1 cellular context compared by ENCODE assay signal in genomic region chr4:123555500-123556273, GRCh38.
TF ChIP-seq lines count a peak whose summit lies in the region.

No MANE protein-coding gene starts in this region.

TF ChIP-seq in HepG2, 621 proteins besides CTCF, POLR2A, EP300 and RAD21 (continued from another document and continues in another):
- TF ChIP-seq TEAD2 (CRISPR knock-in tag; IDR thresholded peaks at IDR 0.05) (no peak), NFRKB (IDR thresholded peaks at IDR 0.05) (no peak), ZBTB20 (CRISPR knock-in tag; IDR thresholded peaks at IDR 0.05; ENCODE audit: borderline replicate concordance, low read depth) (peak; percentile 99), IRX3 (CRISPR knock-in tag; IDR thresholded peaks at IDR 0.05; ENCODE audit: borderline replicate concordance, low read depth) (peak; percentile 59; the same call in 1 of the 2 replicates), SOX5 (CRISPR knock-in tag; IDR thresholded peaks at IDR 0.05; ENCODE audit: borderline replicate concordance) (peak; percentile 92), MXD4 (CRISPR knock-in tag; IDR thresholded peaks at IDR 0.05) (peak; percentile 73; the same call in 1 of the 2 replicates), KLF16 (CRISPR knock-in tag; IDR thresholded peaks at IDR 0.05) (peak in 1 of 2 experiments; percentile 90; a peak in 2 of 4 replicates), SMAD3 (CRISPR knock-in tag; IDR thresholded peaks at IDR 0.05) (peak; percentile 90), ZFP82 (CRISPR knock-in tag; IDR thresholded peaks at IDR 0.05; ENCODE audit: borderline replicate concordance) (no peak), NR0B2 (CRISPR knock-in tag; IDR thresholded peaks at IDR 0.05) (peak; percentile 65; the same call in 1 of the 2 replicates), NR2F6 (IDR thresholded peaks at IDR 0.05) (peak; percentile 82), NR2F6 (CRISPR knock-in tag; IDR thresholded peaks at IDR 0.05) (peak; percentile 78), ZNF850 (CRISPR knock-in tag; conservative IDR thresholded peaks at IDR 0.05) (no peak), ZNF589 (CRISPR knock-in tag; conservative IDR thresholded peaks at IDR 0.05) (no peak), ZNF460 (CRISPR knock-in tag; IDR thresholded peaks at IDR 0.05; ENCODE audit: borderline replicate concordance) (no peak; the same call in 1 of the 2 replicates), HIVEP1 (CRISPR knock-in tag; IDR thresholded peaks at IDR 0.05) (peak; percentile 89), NCOA5 (CRISPR knock-in tag; IDR thresholded peaks at IDR 0.05) (no peak), ASH2L (IDR thresholded peaks at IDR 0.05; ENCODE audit: insufficient read length, low read depth, low read length) (peak; percentile 98), MLX (CRISPR knock-in tag; IDR thresholded peaks at IDR 0.05) (0 out of 2 replicates have a peak, but pooled peaks have one; percentile 50), ZNF446 (CRISPR knock-in tag; IDR thresholded peaks at IDR 0.05) (0 out of 2 replicates have a peak, but pooled peaks have one; percentile 12), MEIS2 (CRISPR knock-in tag; IDR thresholded peaks at IDR 0.05) (peak; percentile 72), TCF7L2 (IDR thresholded peaks at IDR 0.05; ENCODE audit: low read depth, low read length) (no peak), BORCS8-MEF2B (CRISPR knock-in tag; IDR thresholded peaks at IDR 0.05) (peak; percentile 71; the same call in 1 of the 2 replicates), SAP130 (CRISPR knock-in tag; IDR thresholded peaks at IDR 0.05; ENCODE audit: low read depth) (peak; percentile 80), ZNF646 (CRISPR knock-in tag; IDR thresholded peaks at IDR 0.05) (0 out of 2 replicates have a peak, but pooled peaks have one; percentile 36), ZNF564 (CRISPR knock-in tag; IDR thresholded peaks at IDR 0.05) (peak; percentile 35; the same call in 1 of the 2 replicates), RCOR2 (CRISPR knock-in tag; IDR thresholded peaks at IDR 0.05) (peak; percentile 95), ZNF138 (CRISPR knock-in tag; IDR thresholded peaks at IDR 0.05; ENCODE audit: low read depth) (no peak), ZNF264 (CRISPR knock-in tag; IDR thresholded peaks at IDR 0.05) (peak; percentile 78; the same call in 1 of the 2 replicates), ZNF749 (CRISPR knock-in tag; IDR thresholded peaks at IDR 0.05; ENCODE audit: borderline replicate concordance) (no peak; the same call in 1 of the 2 replicates), ZNF3 (CRISPR knock-in tag; IDR thresholded peaks at IDR 0.05) (no peak), ZNF335 (CRISPR knock-in tag; IDR thresholded peaks at IDR 0.05) (peak; percentile 91; the same call in 1 of the 2 replicates), ZSCAN21 (CRISPR knock-in tag; IDR thresholded peaks at IDR 0.05; ENCODE audit: borderline replicate concordance) (no peak), SP1 (IDR thresholded peaks at IDR 0.05) (no peak), SP1 (CRISPR knock-in tag; IDR thresholded peaks at IDR 0.05) (0 out of 2 replicates have a peak, but pooled peaks have one; percentile 24), ZNF615 (CRISPR knock-in tag; IDR thresholded peaks at IDR 0.05; ENCODE audit: borderline replicate concordance) (no peak), HMG20A (CRISPR knock-in tag; IDR thresholded peaks at IDR 0.05; ENCODE audit: borderline replicate concordance) (peak; percentile 94), MAF1 (CRISPR knock-in tag; IDR thresholded peaks at IDR 0.05; ENCODE audit: borderline replicate concordance) (no peak), ERF (CRISPR knock-in tag; IDR thresholded peaks at IDR 0.05) (peak; percentile 95), ZKSCAN1 (IDR thresholded peaks at IDR 0.05; ENCODE audit: low read length) (no peak), CBX1 (IDR thresholded peaks at IDR 0.05; ENCODE audit: low read depth) (no peak), BATF2 (CRISPR knock-in tag; IDR thresholded peaks at IDR 0.05) (no peak), JUN (CRISPR knock-in tag; IDR thresholded peaks at IDR 0.05) (peak; percentile 76; the same call in 1 of the 2 replicates), SALL2 (CRISPR knock-in tag; IDR thresholded peaks at IDR 0.05) (no peak), ZNF350 (CRISPR knock-in tag; IDR thresholded peaks at IDR 0.05; ENCODE audit: borderline replicate concordance, low read depth) (peak; percentile 91), ATF2 (CRISPR knock-in tag; IDR thresholded peaks at IDR 0.05) (peak; percentile 92), EHMT2 (IDR thresholded peaks at IDR 0.05; ENCODE audit: borderline replicate concordance, low read depth, low read length) (0 out of 2 replicates have a peak, but pooled peaks have one; percentile 62), ZMYM4 (CRISPR knock-in tag; IDR thresholded peaks at IDR 0.05) (peak; percentile 93), ZBTB3 (CRISPR knock-in tag; IDR thresholded peaks at IDR 0.05; ENCODE audit: borderline replicate concordance, low read depth) (0 out of 2 replicates have a peak, but pooled peaks have one; percentile 18)
- TF ChIP-seq, protein P1, sequence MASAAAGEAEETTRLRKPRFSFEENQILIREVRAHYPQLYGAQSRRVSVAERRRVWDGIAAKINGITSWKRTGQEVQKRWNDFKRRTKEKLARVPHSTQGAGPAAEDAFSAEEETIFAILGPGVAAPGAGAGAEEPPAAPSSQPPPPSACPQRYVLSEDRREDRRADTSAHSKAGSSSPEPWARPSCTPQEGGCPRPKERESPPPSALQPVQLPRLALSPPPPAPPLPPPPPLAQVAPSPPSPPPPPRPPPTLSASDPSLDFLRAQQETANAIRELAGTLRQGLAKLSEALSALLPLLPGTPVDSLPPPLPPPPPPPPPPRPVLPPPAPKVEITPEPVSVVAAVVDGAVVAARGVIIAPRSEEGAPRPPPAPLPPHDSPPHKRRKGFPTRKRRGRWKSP (CRISPR knock-in tag; IDR thresholded peaks at IDR 0.05), result no peak
- TF ChIP-seq, protein P2, sequence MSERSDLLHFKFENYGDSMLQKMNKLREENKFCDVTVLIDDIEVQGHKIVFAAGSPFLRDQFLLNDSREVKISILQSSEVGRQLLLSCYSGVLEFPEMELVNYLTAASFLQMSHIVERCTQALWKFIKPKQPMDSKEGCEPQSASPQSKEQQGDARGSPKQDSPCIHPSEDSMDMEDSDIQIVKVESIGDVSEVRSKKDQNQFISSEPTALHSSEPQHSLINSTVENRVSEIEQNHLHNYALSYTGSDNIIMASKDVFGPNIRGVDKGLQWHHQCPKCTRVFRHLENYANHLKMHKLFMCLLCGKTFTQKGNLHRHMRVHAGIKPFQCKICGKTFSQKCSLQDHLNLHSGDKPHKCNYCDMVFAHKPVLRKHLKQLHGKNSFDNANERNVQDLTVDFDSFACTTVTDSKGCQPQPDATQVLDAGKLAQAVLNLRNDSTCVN (CRISPR knock-in tag; IDR thresholded peaks at IDR 0.05; ENCODE audit: borderline replicate concordance), result peak; percentile 94; the same call in 1 of the 2 replicates
- TF ChIP-seq, protein P3, sequence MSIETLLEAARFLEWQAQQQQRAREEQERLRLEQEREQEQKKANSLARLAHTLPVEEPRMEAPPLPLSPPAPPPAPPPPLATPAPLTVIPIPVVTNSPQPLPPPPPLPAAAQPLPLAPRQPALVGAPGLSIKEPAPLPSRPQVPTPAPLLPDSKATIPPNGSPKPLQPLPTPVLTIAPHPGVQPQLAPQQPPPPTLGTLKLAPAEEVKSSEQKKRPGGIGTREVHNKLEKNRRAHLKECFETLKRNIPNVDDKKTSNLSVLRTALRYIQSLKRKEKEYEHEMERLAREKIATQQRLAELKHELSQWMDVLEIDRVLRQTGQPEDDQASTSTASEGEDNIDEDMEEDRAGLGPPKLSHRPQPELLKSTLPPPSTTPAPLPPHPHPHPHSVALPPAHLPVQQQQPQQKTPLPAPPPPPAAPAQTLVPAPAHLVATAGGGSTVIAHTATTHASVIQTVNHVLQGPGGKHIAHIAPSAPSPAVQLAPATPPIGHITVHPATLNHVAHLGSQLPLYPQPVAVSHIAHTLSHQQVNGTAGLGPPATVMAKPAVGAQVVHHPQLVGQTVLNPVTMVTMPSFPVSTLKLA (IDR thresholded peaks at IDR 0.05), result 0 out of 2 replicates have a peak, but pooled peaks have one; percentile 9
- TF ChIP-seq, protein P4, sequence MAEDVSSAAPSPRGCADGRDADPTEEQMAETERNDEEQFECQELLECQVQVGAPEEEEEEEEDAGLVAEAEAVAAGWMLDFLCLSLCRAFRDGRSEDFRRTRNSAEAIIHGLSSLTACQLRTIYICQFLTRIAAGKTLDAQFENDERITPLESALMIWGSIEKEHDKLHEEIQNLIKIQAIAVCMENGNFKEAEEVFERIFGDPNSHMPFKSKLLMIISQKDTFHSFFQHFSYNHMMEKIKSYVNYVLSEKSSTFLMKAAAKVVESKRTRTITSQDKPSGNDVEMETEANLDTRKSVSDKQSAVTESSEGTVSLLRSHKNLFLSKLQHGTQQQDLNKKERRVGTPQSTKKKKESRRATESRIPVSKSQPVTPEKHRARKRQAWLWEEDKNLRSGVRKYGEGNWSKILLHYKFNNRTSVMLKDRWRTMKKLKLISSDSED (CRISPR knock-in tag; IDR thresholded peaks at IDR 0.05), result no peak
- TF ChIP-seq, protein P5, sequence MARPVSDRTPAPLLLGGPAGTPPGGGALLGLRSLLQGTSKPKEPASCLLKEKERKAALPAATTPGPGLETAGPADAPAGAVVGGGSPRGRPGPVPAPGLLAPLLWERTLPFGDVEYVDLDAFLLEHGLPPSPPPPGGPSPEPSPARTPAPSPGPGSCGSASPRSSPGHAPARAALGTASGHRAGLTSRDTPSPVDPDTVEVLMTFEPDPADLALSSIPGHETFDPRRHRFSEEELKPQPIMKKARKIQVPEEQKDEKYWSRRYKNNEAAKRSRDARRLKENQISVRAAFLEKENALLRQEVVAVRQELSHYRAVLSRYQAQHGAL (CRISPR knock-in tag; IDR thresholded peaks at IDR 0.05; ENCODE audit: not compliant biosample characterization), result no peak
- TF ChIP-seq, protein P6, sequence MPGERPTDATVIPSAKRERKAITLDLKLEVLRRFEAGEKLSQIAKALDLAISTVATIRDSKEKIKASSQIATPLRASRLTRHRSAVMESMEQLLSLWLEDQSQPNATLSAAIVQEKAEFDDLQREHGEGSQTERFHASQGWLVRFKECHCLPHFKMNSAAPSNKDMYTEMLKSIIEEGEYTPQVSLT (CRISPR knock-in tag; IDR thresholded peaks at IDR 0.05; ENCODE audit: borderline replicate concordance, low read depth), result no peak
